In the genomic region with DNA sequence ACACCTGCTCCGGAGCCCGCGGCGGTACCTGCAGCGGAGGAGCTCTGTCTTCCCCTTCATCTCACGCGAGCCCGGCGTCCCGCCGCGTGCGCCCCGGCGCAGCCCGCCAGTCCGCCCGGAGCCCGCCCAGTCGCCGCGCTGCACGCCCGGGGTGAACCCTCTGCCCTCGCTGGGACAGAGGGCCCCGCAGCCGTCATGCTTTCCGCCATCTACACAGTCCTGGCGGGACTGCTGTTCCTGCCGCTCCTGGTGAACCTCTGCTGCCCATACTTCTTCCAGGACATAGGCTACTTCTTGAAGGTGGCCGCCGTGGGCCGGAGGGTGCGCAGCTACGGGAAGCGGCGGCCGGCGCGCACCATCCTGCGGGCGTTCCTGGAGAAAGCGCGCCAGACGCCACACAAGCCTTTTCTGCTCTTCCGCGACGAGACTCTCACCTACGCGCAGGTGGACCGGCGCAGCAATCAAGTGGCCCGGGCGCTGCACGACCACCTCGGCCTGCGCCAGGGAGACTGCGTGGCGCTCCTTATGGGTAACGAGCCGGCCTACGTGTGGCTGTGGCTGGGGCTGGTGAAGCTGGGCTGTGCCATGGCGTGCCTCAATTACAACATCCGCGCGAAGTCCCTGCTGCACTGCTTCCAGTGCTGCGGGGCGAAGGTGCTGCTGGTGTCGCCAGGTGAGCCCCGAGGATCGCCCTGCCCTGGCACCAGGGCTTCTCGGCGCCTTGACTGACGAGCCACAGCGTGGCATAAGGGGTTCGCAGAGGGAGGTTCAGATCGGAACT, we compare ENCODE assay signal across 8 cellular contexts. TPM values are rescaled to one million over a fixed set of nuclear protein-coding genes. Genes with fewer than 3 reads are reported as not detected.
A peak's percentile ranks its signal among the peaks of the same experiment; 100 is the strongest.
DNase-seq lines count a peak whose midpoint lies in the region; ATAC-seq and TF ChIP-seq lines count a peak whose summit lies in the region.

No MANE protein-coding gene starts in this region.

- H3K4me1 ChIP-seq in A673 (ENCODE audit: insufficient read depth, low read length, poor library complexity, severe bottlenecking) (no peaks in the 10 kb centered on the region), iPS-20b (ENCODE audit: insufficient read depth, low read length) (peaks cover 9% of the 10 kb centered on the region; the same call in 1 of the 2 replicates)

- POLR2A ChIA-PET in A673 (lab: Charles Lee; ENCODE audit: low non-redundant PET): no interaction called here

- no peak overlapping the region for H3K27ac ChIP-seq in A673 (ENCODE audit: low read depth, low read length, poor library complexity, severe bottlenecking)
- H3K27ac ChIP-seq in iPS-20b (ENCODE audit: low read length): no peak overlapping the region

- no TSS peak for BruUV-seq in A673 (replicated peaks; lab: Mats Ljungman, UMichigan)

- no peak for DNase-seq in A673 (ENCODE audit: low spot score)
- DNase-seq in RPMI8226: peak; percentile 47
- peak; percentile 34 for DNase-seq in astrocyte of the spinal cord (ENCODE audit: low read depth, low spot score)
- DNase-seq in stimulated activated CD4-positive, alpha-beta T cell treated with anti-CD3 and anti-CD28 coated beads, Interleukin-12 subunit alpha, Interleukin-12 subunit beta, amount 100 ng/mL, for 4 hours: peak; percentile 44

- in situ Hi-C loops in astrocyte of the spinal cord (cut with HindIII; ENCODE audit: low sequenced_read_pairs): no loop called here

- H3K9me3 ChIP-seq in A673 (ENCODE audit: low read depth, low read length, poor library complexity, severe bottlenecking): no peaks in the 10 kb centered on the region
- H3K9me3 ChIP-seq in iPS-20b (ENCODE audit: insufficient read depth, low read depth, low read length): no peaks in the 10 kb centered on the region

- H3K27me3 ChIP-seq in A673 (replicated peaks; ENCODE audit: insufficient read depth, low read depth, low read length, poor library complexity) (peaks cover 12% of the 10 kb centered on the region), iPS-20b (ENCODE audit: insufficient read depth, low read length) (peaks cover 50% of the 10 kb centered on the region)

- intact Hi-C loops in A673 (cut with micrococcal nuclease; ENCODE audit: unreplicated experiment): no loop called here

- TF ChIP-seq CTCF in A673 (conservative IDR thresholded peaks at IDR 0.05; ENCODE audit: low read depth, low read length): no peak
- no peak for TF ChIP-seq CTCF in astrocyte of the spinal cord (IDR thresholded peaks at IDR 0.05; ENCODE audit: low read depth, low read length)

- TF ChIP-seq POLR2A in GM18505 (IDR thresholded peaks at IDR 0.05; ENCODE audit: borderline replicate concordance, extremely low read depth, insufficient read depth, insufficient read length): no peak

- CTCF ChIA-PET in A673 (lab: Charles Lee): no interaction called here

- no peaks in the 10 kb centered on the region for H3K36me3 ChIP-seq in A673 (ENCODE audit: insufficient read depth, low read length, poor library complexity, severe bottlenecking)
- no peaks in the 10 kb centered on the region for H3K36me3 ChIP-seq in iPS-20b (ENCODE audit: insufficient read depth, low read depth, low read length)

- H3K4me3 ChIP-seq in A673 (ENCODE audit: low read depth, low read length, poor library complexity, severe bottlenecking) (peak overlapping the region; percentile 53), astrocyte of the spinal cord (ENCODE audit: low read depth, low read length) (peak overlapping the region; percentile 31), iPS-20b (ENCODE audit: low read length) (peak overlapping the region; percentile 78)

- H3K9ac ChIP-seq in iPS-20b (ENCODE audit: low read depth, low read length): peak overlapping the region; percentile 42; the same call in 1 of the 2 replicates

- ATAC-seq in GM18505 (IDR thresholded peaks at IDR 0.05; ENCODE audit: unreplicated experiment): peak; percentile 53
- ATAC-seq in HG03139 (IDR thresholded peaks at IDR 0.05; ENCODE audit: unreplicated experiment): peak; percentile 31
- no peak for ATAC-seq in GM18858 (IDR thresholded peaks at IDR 0.05; ENCODE audit: unreplicated experiment)

RNA-seq across cellular contexts. Expression of gene SLC27A2, which starts 0.4 kb away (rescaled TPM):
- 0.77 and 0.79 TPM in 2 replicates for total RNA-seq in A673 (2021)
